In the genomic region with DNA sequence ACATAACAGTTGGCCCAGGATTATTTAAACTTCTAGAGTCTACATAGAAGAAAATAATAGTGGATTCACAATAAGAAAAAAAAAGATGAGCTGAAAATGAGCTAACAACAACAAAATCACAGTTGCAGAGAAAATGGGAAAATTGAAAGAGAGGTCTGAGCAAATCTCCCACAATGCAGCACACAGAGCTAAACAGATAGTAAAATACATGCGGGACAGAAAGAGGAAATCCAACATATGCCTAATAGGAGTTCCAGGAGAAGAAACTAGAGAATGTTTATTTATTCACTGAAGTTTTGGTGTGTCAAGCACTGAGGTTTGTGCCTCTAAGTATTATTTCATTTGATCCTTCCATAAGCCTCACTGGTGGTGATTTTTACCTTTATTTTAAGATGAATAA, we compare ENCODE assay signal across 35 cellular contexts.
"Had no signal": no experiment of that assay in that cellular context is flagged by ENCODE, and none has a peak within 500 bp of the region (broad histone marks: within the 10 kb centered on the region; RNA-seq: fewer than 3 reads in every experiment).

No MANE protein-coding gene starts in this region.

- H3K36me3 ChIP-seq: MG63 had no signal

- H3K9me3 ChIP-seq: MG63 had no signal

- H3K4me3 ChIP-seq: MG63 had no signal

- H3K27me3 ChIP-seq: MG63 had no signal

- DNase-seq: Karpas-422, Kasumi-1, MG63, MM.1S, MV-4-11, NCI-H1048, NCI-H1092, NCI-H1092 treated with DMSO at 0.1 percent for 48 hours, NCI-H1105, NCI-H1105 treated with DMSO at 0.1 percent for 48 hours, NCI-H1417, NCI-H1417 treated with DMSO at 0.1 percent for 48 hours, NCI-H1436, NCI-H1436 treated with DMSO at 0.1 percent for 48 hours, NCI-H146, NCI-H1694, NCI-H1694 treated with DMSO at 0.1 percent for 48 hours, NCI-H187, NCI-H187 treated with DMSO at 0.1 percent for 48 hours, NCI-H1930, NCI-H2029, NCI-H2029 treated with DMSO at 0.1 percent for 48 hours, NCI-H2081, NCI-H2081 treated with DMSO at 0.1 percent for 48 hours, NCI-H2107, NCI-H2171, NCI-H2171 treated with DMSO at 0.1 percent for 48 hours, NCI-H2227 treated with DMSO at 0.1 percent for 48 hours, NCI-H226, NCI-H345, NCI-H446, NCI-H446 treated with DMSO at 0.1 percent for 48 hours, NCI-H510A, NCI-H510A treated with DMSO at 0.1 percent for 48 hours, NCI-H524 had no signal
